Comparison of ENCODE assay signal across 16 cellular contexts in the genomic region with DNA sequence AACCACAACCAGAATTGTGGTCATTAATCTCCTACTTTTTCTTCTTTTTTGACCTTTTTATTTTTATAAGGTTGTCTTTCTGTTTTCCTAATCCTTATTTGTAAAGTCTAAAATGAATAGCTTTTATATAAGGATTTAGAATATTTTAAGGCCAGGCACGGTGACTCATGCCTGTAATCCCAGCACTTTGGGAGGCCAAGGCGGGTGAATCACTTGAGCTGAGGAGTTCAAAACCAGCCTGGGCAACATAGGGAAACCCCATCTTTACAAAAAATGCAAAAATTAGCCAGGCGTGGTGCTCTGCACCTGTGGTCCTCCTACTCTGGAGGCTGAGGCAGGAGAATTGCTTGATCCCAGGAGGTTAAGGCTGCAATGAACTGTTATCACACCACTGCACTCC. TPM values are rescaled to one million over a fixed set of nuclear protein-coding genes. Genes with fewer than 3 reads are reported as not detected.
DNase-seq lines count a peak whose midpoint lies in the region; ATAC-seq and TF ChIP-seq lines count a peak whose summit lies in the region.
"Had no signal": no experiment of that assay in that cellular context is flagged by ENCODE, and none has a peak within 500 bp of the region (broad histone marks: within the 10 kb centered on the region; RNA-seq: fewer than 3 reads in every experiment).

No MANE protein-coding gene starts in this region.

- H3K36me3 ChIP-seq in heart left ventricle (peaks cover 0 to 13% (median 0%) of the 10 kb centered on the region in 9 donors), SJSA1 (peaks cover 5% of the 10 kb centered on the region)
- H3K36me3 ChIP-seq: colonic mucosa had no signal

- no peak overlapping the region for H3K4me3 ChIP-seq in right cardiac atrium (ENCODE audit: low read length)
- H3K4me3 ChIP-seq in heart left ventricle = no peak overlapping the region
- H3K4me3 ChIP-seq in SJSA1 = no peak overlapping the region
- no peak overlapping the region for H3K4me3 ChIP-seq in fibroblast of mammary gland (ENCODE audit: control insufficient read depth, low read depth, low read length)
- H3K4me3 ChIP-seq: colonic mucosa, spleen, suprapubic skin had no signal

- H3K4me1 ChIP-seq in right cardiac atrium (ENCODE audit: control insufficient read depth, insufficient read depth, low read length) (no peaks in the 10 kb centered on the region), heart left ventricle (peaks cover 0 to 44% (median 6%) of the 10 kb centered on the region in 12 donors), SJSA1 (replicated peaks) (peaks cover 4% of the 10 kb centered on the region)
- H3K4me1 ChIP-seq: colonic mucosa, spleen, suprapubic skin had no signal

- H3K27me3 ChIP-seq in right cardiac atrium (ENCODE audit: control insufficient read depth, insufficient read depth) (no peaks in the 10 kb centered on the region), heart left ventricle (no peaks in the 10 kb centered on the region), SJSA1 (replicated peaks) (no peaks in the 10 kb centered on the region)
- H3K27me3 ChIP-seq: colonic mucosa, spleen, suprapubic skin had no signal

- ATAC-seq in right cardiac atrium (no peak), heart left ventricle (no peak), left colon (no peak), Right ventricle myocardium inferior (no peak)
- ATAC-seq: esophagus mucosa had no signal

- peak overlapping the region; percentile 34 for H3K27ac ChIP-seq in right cardiac atrium (ENCODE audit: low read length)
- no peak overlapping the region for H3K27ac ChIP-seq in heart left ventricle
- peak overlapping the region; percentile 18; the same call in 1 of the 2 replicates for H3K27ac ChIP-seq in SJSA1
- H3K27ac ChIP-seq: colonic mucosa, spleen, suprapubic skin had no signal

- no peak for DNase-seq in right cardiac atrium
- no peak for DNase-seq in heart left ventricle
- peak; percentile 48 to 61 for DNase-seq in SJSA1 (ENCODE audit: low read depth in 1 of 2, low spot score in 2 of 2)
- peak; percentile 61 for DNase-seq in fibroblast of mammary gland (ENCODE audit: low read depth)
- DNase-seq in stromal cell of bone marrow (ENCODE audit: low read depth) = peak; percentile 48
- DNase-seq in left colon = no peak
- DNase-seq in Right ventricle myocardium inferior (ENCODE audit: missing footprints) = no peak
- DNase-seq in GM10266 (ENCODE audit: extremely low spot score) = no peak
- DNase-seq: colonic mucosa, DMS 273 treated with DMSO at 0.1 percent for 48 hours, immature natural killer cell, NCI-H1048, occipital lobe, spleen had no signal

- intact Hi-C loops in right cardiac atrium (cut with DNase I) (no loop called here), heart left ventricle (cut with DNase I) (loop anchor here in 3 of 10 donors (5.0 to 10.0 kb wide), 3 partner anchors 66 to 74 kb away; no protein-coding TSS in a partner anchor), left colon (cut with DNase I, micrococcal nuclease) (no loop called here), Right ventricle myocardium inferior (cut with DNase I) (no loop called here)

- H3K9me3 ChIP-seq in right cardiac atrium (ENCODE audit: control insufficient read depth, low read length) (no peaks in the 10 kb centered on the region), heart left ventricle (no peaks in the 10 kb centered on the region), SJSA1 (replicated peaks) (no peaks in the 10 kb centered on the region)
- H3K9me3 ChIP-seq: colonic mucosa had no signal

- TF ChIP-seq CTCF in heart left ventricle (IDR thresholded peaks at IDR 0.05) (no peak), fibroblast of mammary gland (conservative IDR thresholded peaks at IDR 0.05; ENCODE audit: control insufficient read depth, insufficient read depth, low read depth, low read length) (no peak), GM10266 (IDR thresholded peaks at IDR 0.05; ENCODE audit: control insufficient read depth, insufficient read depth, low read depth, missing control alignments) (no peak)

- WGBS in right cardiac atrium = 91% methylated on average over 3 of the region's 3 CpGs
- WGBS in heart left ventricle, 4 donors = 89 to 92% (median 90%) methylated on average over 3 of the region's 3 CpGs

- TF ChIP-seq POLR2A in heart left ventricle (IDR thresholded peaks at IDR 0.05) = no peak

RNA-seq across cellular contexts. Expression of gene IFT81, which starts 55.1 kb away (rescaled TPM):
- total RNA-seq in right cardiac atrium = 10 to 100 TPM in 3 of 4 donors, 1 to 10 TPM in 1; 9.6 to 14.9 (median 11.6) TPM
- polyA plus RNA-seq in right cardiac atrium = 7.6 TPM
- total RNA-seq in heart left ventricle = 1 to 10 TPM; 6.1 to 9.8 (median 8.9) TPM
- polyA plus RNA-seq in heart left ventricle = 1 to 10 TPM; 4.3 to 6.7 TPM
- 9.8 and 10.6 TPM in 2 replicates for total RNA-seq in SJSA1 (2014; rRNA removed; shearing (Covaris generic))
- 1 to 10 TPM; 4.8 to 5.1 TPM for total RNA-seq in left colon
- 8.1 TPM for total RNA-seq in Right ventricle myocardium inferior

Comparison
In these comparisons a context has a peak if more than half of its experiments do, and no peak if none do; other contexts are left out.
1. H3K27ac ChIP-seq: peak in right cardiac atrium (single experiment) and SJSA1 (single experiment); none in heart left ventricle (0 of 12).
2. DNase-seq: peak in SJSA1 (2 of 2), fibroblast of mammary gland (single experiment) and stromal cell of bone marrow (single experiment); none in right cardiac atrium (0 of 3), heart left ventricle (0 of 5), left colon (0 of 2), Right ventricle myocardium inferior (single experiment) and GM10266 (single experiment).